Comparison of ENCODE assay signal across 25 cellular contexts in genomic region chr3:11356269-11356668, GRCh38.
DNase-seq lines count a peak whose midpoint lies in the region; TF ChIP-seq lines count a peak whose summit lies in the region.
"Had no signal": no experiment of that assay in that cellular context is flagged by ENCODE, and none has a peak within 500 bp of the region (broad histone marks: within the 10 kb centered on the region; RNA-seq: fewer than 3 reads in every experiment).

No MANE protein-coding gene starts in this region.

- CTCF ChIA-PET in A673 (lab: Charles Lee), result no interaction called here

- in situ Hi-C loops in astrocyte of the spinal cord (cut with HindIII; ENCODE audit: low sequenced_read_pairs), result no loop called here

- H3K4me1 Mint-ChIP-seq in chondrocyte (ENCODE audit: low read depth), result peaks cover 9% of the 10 kb centered on the region
- no peaks in the 10 kb centered on the region for H3K4me1 Mint-ChIP-seq in activated T-cell treated with anti-CD3 and anti-CD28 coated beads, Interleukin-2, amount 50 U/mL, for 24 hours (ENCODE audit: low read depth)
- H3K4me1 Mint-ChIP-seq: CD14-positive monocyte; CD4-positive, alpha-beta memory T cell; CD8-positive, alpha-beta memory T cell had no signal

- no peak overlapping the region for H3K4me3 Mint-ChIP-seq in chondrocyte (ENCODE audit: unreplicated experiment)
- H3K4me3 Mint-ChIP-seq in activated T-cell treated with anti-CD3 and anti-CD28 coated beads, Interleukin-2, amount 50 U/mL, for 24 hours, result no peak overlapping the region
- H3K4me3 Mint-ChIP-seq: CD14-positive monocyte; CD4-positive, alpha-beta memory T cell; CD4-positive, CD25-positive, alpha-beta regulatory T cell; CD8-positive, alpha-beta memory T cell had no signal

- H3K27me3 Mint-ChIP-seq in chondrocyte (ENCODE audit: low read depth), result no peaks in the 10 kb centered on the region
- no peaks in the 10 kb centered on the region for H3K27me3 Mint-ChIP-seq in activated T-cell treated with anti-CD3 and anti-CD28 coated beads, Interleukin-2, amount 50 U/mL, for 24 hours
- H3K27me3 Mint-ChIP-seq: CD4-positive, alpha-beta memory T cell; CD4-positive, CD25-positive, alpha-beta regulatory T cell; CD8-positive, alpha-beta memory T cell had no signal

- POLR2A ChIA-PET in A673 (lab: Charles Lee; ENCODE audit: low non-redundant PET), result no interaction called here

- no peaks in the 10 kb centered on the region for H3K9me3 ChIP-seq in A673 (ENCODE audit: low read depth, low read length, poor library complexity, severe bottlenecking)
- H3K9me3 ChIP-seq: A549, BE2C, BLaER1 had no signal

- no peak for TF ChIP-seq CTCF in AG10803 (conservative IDR thresholded peaks at IDR 0.05; ENCODE audit: low read length)
- no peak for TF ChIP-seq CTCF in astrocyte of the spinal cord (IDR thresholded peaks at IDR 0.05; ENCODE audit: low read depth, low read length)
- TF ChIP-seq CTCF in fibroblast of the aortic adventitia (IDR thresholded peaks at IDR 0.05; ENCODE audit: insufficient read depth, low read length), result no peak
- TF ChIP-seq CTCF in chondrocyte (IDR thresholded peaks at IDR 0.05), result no peak
- TF ChIP-seq CTCF in A673 (conservative IDR thresholded peaks at IDR 0.05; ENCODE audit: low read depth, low read length), result no peak

- H3K4me3 ChIP-seq in AG10803 (ENCODE audit: low read length) (no peak overlapping the region), astrocyte of the spinal cord (ENCODE audit: low read depth, low read length) (no peak overlapping the region), fibroblast of the aortic adventitia (ENCODE audit: low read depth, low read length) (no peak overlapping the region), A673 (ENCODE audit: low read depth, low read length, poor library complexity, severe bottlenecking) (no peak overlapping the region)
- H3K4me3 ChIP-seq: A549, BLaER1 had no signal

- no TSS peak for BruUV-seq in A673 (replicated peaks; lab: Mats Ljungman, UMichigan)

- no peak overlapping the region for H3K27ac ChIP-seq in A673 (ENCODE audit: low read depth, low read length, poor library complexity, severe bottlenecking)
- H3K27ac ChIP-seq: 22Rv1, A549, BLaER1 had no signal

- intact Hi-C loops in A673 (cut with micrococcal nuclease; ENCODE audit: unreplicated experiment), result no loop called here

- no peaks in the 10 kb centered on the region for H3K4me1 ChIP-seq in A673 (ENCODE audit: insufficient read depth, low read length, poor library complexity, severe bottlenecking)
- H3K4me1 ChIP-seq: A549, BE2C, BLaER1 had no signal

- DNase-seq in AG10803 (ENCODE audit: low read depth), result peak; percentile 36
- DNase-seq in GM03348 (ENCODE audit: low spot score), result peak; percentile 49
- DNase-seq in astrocyte of the spinal cord (ENCODE audit: low read depth, low spot score), result peak; percentile 24
- DNase-seq in fibroblast of the aortic adventitia (ENCODE audit: low read depth), result peak; percentile 48
- no peak for DNase-seq in chondrocyte (ENCODE audit: low spot score)
- DNase-seq in activated T-cell treated with anti-CD3 and anti-CD28 coated beads, Interleukin-2, amount 50 U/mL, for 24 hours, result no peak
- no peak for DNase-seq in A673 (ENCODE audit: low spot score)
- DNase-seq: ACHN; BE2C; C1 segment of cervical spinal cord; CD4-positive, alpha-beta memory T cell; CD4-positive, CD25-positive, alpha-beta regulatory T cell; CD8-positive, alpha-beta memory T cell; COR-L47; DMS 273 treated with DMSO at 0.1 percent for 48 hours; DMS153; DMS53; DMS79; DND-41; EL; GDM1 had no signal

- no peaks in the 10 kb centered on the region for H3K27me3 ChIP-seq in A673 (replicated peaks; ENCODE audit: insufficient read depth, low read depth, low read length, poor library complexity)
- H3K27me3 ChIP-seq: BE2C, BLaER1 had no signal

- H3K36me3 Mint-ChIP-seq in chondrocyte (ENCODE audit: low read depth), result peaks cover 8% of the 10 kb centered on the region
- peaks cover 84% of the 10 kb centered on the region for H3K36me3 Mint-ChIP-seq in activated T-cell treated with anti-CD3 and anti-CD28 coated beads, Interleukin-2, amount 50 U/mL, for 24 hours (ENCODE audit: low read depth)

- H3K36me3 ChIP-seq in A673 (ENCODE audit: insufficient read depth, low read length, poor library complexity, severe bottlenecking), result no peaks in the 10 kb centered on the region
- H3K36me3 ChIP-seq: BE2C had no signal

- no peak overlapping the region for H3K27ac Mint-ChIP-seq in chondrocyte (ENCODE audit: unreplicated experiment)
- H3K27ac Mint-ChIP-seq in activated T-cell treated with anti-CD3 and anti-CD28 coated beads, Interleukin-2, amount 50 U/mL, for 24 hours, result no peak overlapping the region
- H3K27ac Mint-ChIP-seq: CD4-positive, CD25-positive, alpha-beta regulatory T cell had no signal

- no peaks in the 10 kb centered on the region for H3K9me3 Mint-ChIP-seq in chondrocyte (ENCODE audit: low read depth)
- no peaks in the 10 kb centered on the region for H3K9me3 Mint-ChIP-seq in activated T-cell treated with anti-CD3 and anti-CD28 coated beads, Interleukin-2, amount 50 U/mL, for 24 hours
- H3K9me3 Mint-ChIP-seq: CD4-positive, alpha-beta memory T cell; CD8-positive, alpha-beta memory T cell had no signal

Comparison
In these comparisons a context has a peak if more than half of its experiments do, and no peak if none do; other contexts are left out.
1. DNase-seq: peak in AG10803 (single experiment), GM03348 (single experiment), astrocyte of the spinal cord (single experiment) and fibroblast of the aortic adventitia (single experiment); none in chondrocyte (single experiment), activated T-cell treated with anti-CD3 and anti-CD28 coated beads, Interleukin-2, amount 50 U/mL, for 24 hours (single experiment) and A673 (single experiment).